ENCODE assay signal across 14 cellular contexts in the genomic region with DNA sequence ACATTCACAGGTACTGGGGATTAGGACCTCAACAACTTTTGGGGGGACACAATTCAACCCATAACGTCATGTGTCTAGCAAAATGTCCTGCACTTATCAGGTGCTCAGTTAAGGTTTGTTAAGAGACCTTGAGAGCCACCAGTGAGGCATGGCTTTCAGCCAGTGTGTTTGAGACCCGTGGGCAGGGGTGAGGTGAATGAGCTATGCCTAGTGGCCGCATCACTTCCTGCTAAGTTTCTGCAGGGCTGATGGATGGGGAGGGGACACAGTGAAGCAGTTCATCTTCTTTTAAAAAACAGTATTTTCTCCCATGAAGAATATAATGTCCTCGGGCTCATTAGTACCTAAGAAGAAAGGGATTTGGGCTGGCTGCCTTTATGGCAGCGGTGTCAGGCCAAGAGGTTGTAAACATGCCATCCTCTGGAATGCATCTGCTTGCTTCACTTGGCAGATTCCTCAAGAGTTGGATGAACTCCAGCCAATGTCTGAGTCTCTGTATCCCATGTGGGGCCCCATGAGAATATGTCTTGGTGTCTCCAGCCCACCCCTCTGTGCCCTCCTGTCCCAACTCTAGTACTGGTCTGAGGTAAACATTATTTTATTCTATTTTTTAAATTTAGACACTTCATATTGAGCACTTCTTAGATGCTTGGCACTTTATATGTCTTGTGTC.
DNase-seq lines count a peak whose midpoint lies in the region; ATAC-seq and TF ChIP-seq lines count a peak whose summit lies in the region.
"Had no signal": no experiment of that assay in that cellular context is flagged by ENCODE, and none has a peak within 500 bp of the region (broad histone marks: within the 10 kb centered on the region; RNA-seq: fewer than 3 reads in every experiment).

No MANE protein-coding gene starts in this region.

- no peaks in the 10 kb centered on the region for H3K9me3 Mint-ChIP-seq in HFFc6
- H3K9me3 Mint-ChIP-seq in effector memory CD8-positive, alpha-beta T cell = no peaks in the 10 kb centered on the region

- no peak overlapping the region for H2BK5ac ChIP-seq in trophoblast cell (ENCODE audit: low read depth, low read length, poor library complexity)

- peaks cover 24% of the 10 kb centered on the region for H3K9me3 ChIP-seq in BLaER1
- H3K9me3 ChIP-seq in trophoblast cell (ENCODE audit: insufficient read depth, low read depth, low read length) = no peaks in the 10 kb centered on the region

- H3K27me3 ChIP-seq in BLaER1 (no peaks in the 10 kb centered on the region), trophoblast cell (ENCODE audit: insufficient read depth, low read length) (no peaks in the 10 kb centered on the region)

- no peak overlapping the region for H3K27ac Mint-ChIP-seq in HFFc6
- H3K27ac Mint-ChIP-seq in effector memory CD8-positive, alpha-beta T cell = no peak overlapping the region
- H3K27ac Mint-ChIP-seq: activated CD8-positive, alpha-beta memory T cell treated with anti-CD3 and anti-CD28 coated beads, Interleukin-2, amount 10 ng/mL, durations not matched to agents 7 days and 5 days had no signal

- H3K4me1 Mint-ChIP-seq in HFFc6 (ENCODE audit: low read depth) = peaks cover 14% of the 10 kb centered on the region
- no peaks in the 10 kb centered on the region for H3K4me1 Mint-ChIP-seq in effector memory CD8-positive, alpha-beta T cell (ENCODE audit: low read depth in 2 of 2)

- peaks cover 55% of the 10 kb centered on the region for H3K4me1 ChIP-seq in BLaER1
- peaks cover 4 to 6% of the 10 kb centered on the region in 2 experiments for H3K4me1 ChIP-seq in trophoblast cell (ENCODE audit: control insufficient read depth in 1 of 2, insufficient read depth in 2 of 2, low read length in 2 of 2)

- peak overlapping the region; percentile 40 for H3K14ac ChIP-seq in trophoblast cell (ENCODE audit: low read length)

- H3K18ac ChIP-seq in trophoblast cell (ENCODE audit: low read length) = peak overlapping the region; percentile 77

- no peaks in the 10 kb centered on the region for H4K20me1 ChIP-seq in BLaER1

- H3K27ac ChIP-seq in BLaER1 (peak overlapping the region; percentile 32), trophoblast cell (ENCODE audit: low read depth, low read length) (no peak overlapping the region)

- H3K36me3 ChIP-seq in BLaER1 (no peaks in the 10 kb centered on the region), trophoblast cell (ENCODE audit: control insufficient read depth in 1 of 2, insufficient read depth in 2 of 2, low read length in 2 of 2) (peaks cover 0 to 3% of the 10 kb centered on the region in 2 experiments)

- DNase-seq in HFFc6 = peak; percentile 12
- peak; percentile 66 for DNase-seq in amniotic epithelial cell (ENCODE audit: low read depth)
- DNase-seq in trophoblast cell = no peak
- DNase-seq in effector memory CD8-positive, alpha-beta T cell = no peak
- DNase-seq: activated CD8-positive, alpha-beta memory T cell treated with anti-CD3 and anti-CD28 coated beads, Interleukin-2, amount 10 ng/mL, durations not matched to agents 7 days and 5 days; activated gamma-delta T cell; aorta; GF-D8; left colon; stimulated activated CD4-positive, alpha-beta T cell treated with anti-CD3 and anti-CD28 coated beads, Interleukin-2, amount 100 ng/mL, for 24 hours had no signal

- H2BK12ac ChIP-seq in trophoblast cell (ENCODE audit: low read length) = peak overlapping the region; percentile 82

- no peaks in the 10 kb centered on the region for H3K36me3 Mint-ChIP-seq in HFFc6 (ENCODE audit: low read depth)
- H3K36me3 Mint-ChIP-seq in effector memory CD8-positive, alpha-beta T cell (ENCODE audit: insufficient read depth) = no peaks in the 10 kb centered on the region

- WGBS in trophoblast cell (ENCODE audit: extremely low coverage, insufficient coverage, insufficient read length) = no CpG with 5 or more reads among the region's 5 CpGs

- peak overlapping the region; percentile 9 for H3K4ac ChIP-seq in trophoblast cell (ENCODE audit: low read depth, low read length)

- H3K23ac ChIP-seq in trophoblast cell (ENCODE audit: low read length) = no peak overlapping the region

- no peak overlapping the region for H4K12ac ChIP-seq in trophoblast cell (ENCODE audit: low read depth, low read length)

- H3K4me2 ChIP-seq in BLaER1 (peak overlapping the region; percentile 69), trophoblast cell (ENCODE audit: low read length) (no peak overlapping the region)

- no peaks in the 10 kb centered on the region for H3K79me2 ChIP-seq in trophoblast cell (ENCODE audit: control insufficient read depth, insufficient read depth, low read length, poor library complexity)

- TF ChIP-seq CTCF in HFFc6 (IDR thresholded peaks at IDR 0.05) = no peak

- no peak for ATAC-seq in GM21390 (IDR thresholded peaks at IDR 0.05; ENCODE audit: unreplicated experiment)
- ATAC-seq in HG03175 (IDR thresholded peaks at IDR 0.05; ENCODE audit: unreplicated experiment) = no peak
- ATAC-seq in effector memory CD8-positive, alpha-beta T cell (replicated peaks) = no peak
- ATAC-seq: activated CD8-positive, alpha-beta memory T cell treated with anti-CD3 and anti-CD28 coated beads, Interleukin-2, amount 10 ng/mL, durations not matched to agents 7 days and 5 days; left colon; Right ventricle myocardium inferior had no signal

- no peaks in the 10 kb centered on the region; the same call in 1 of the 2 replicates for H3K27me3 Mint-ChIP-seq in HFFc6 (ENCODE audit: insufficient read depth)
- H3K27me3 Mint-ChIP-seq in effector memory CD8-positive, alpha-beta T cell = peaks cover 0 to 2% of the 10 kb centered on the region in 2 donors
- H3K27me3 Mint-ChIP-seq: activated CD8-positive, alpha-beta memory T cell treated with anti-CD3 and anti-CD28 coated beads, Interleukin-2, amount 10 ng/mL, durations not matched to agents 7 days and 5 days had no signal

- peak overlapping the region; percentile 68 for H4K91ac ChIP-seq in trophoblast cell (ENCODE audit: low read depth, low read length)

- H3K4me3 ChIP-seq in BLaER1 (no peak overlapping the region), trophoblast cell (ENCODE audit: low read depth, low read length) (no peak overlapping the region)

- H3K79me1 ChIP-seq in trophoblast cell (ENCODE audit: low read length) = peaks cover 6% of the 10 kb centered on the region

- H2AK5ac ChIP-seq in trophoblast cell (ENCODE audit: low read length) = peak overlapping the region; percentile 92

- no peak overlapping the region for H2AFZ ChIP-seq in trophoblast cell (ENCODE audit: insufficient read depth, low read length, poor library complexity)

- H2BK120ac ChIP-seq in trophoblast cell (ENCODE audit: insufficient read depth, low read length, poor library complexity) = peak overlapping the region; percentile 49

- H4K8ac ChIP-seq in trophoblast cell (ENCODE audit: low read depth, low read length) = peak overlapping the region; percentile 6

- no peak overlapping the region for H3K9ac ChIP-seq in BLaER1
- no peak overlapping the region for H3K9ac ChIP-seq in trophoblast cell (ENCODE audit: low read length)

- no peak overlapping the region for H3K4me3 Mint-ChIP-seq in HFFc6
- H3K4me3 Mint-ChIP-seq in effector memory CD8-positive, alpha-beta T cell = no peak overlapping the region
- H3K4me3 Mint-ChIP-seq: activated CD8-positive, alpha-beta memory T cell treated with anti-CD3 and anti-CD28 coated beads, Interleukin-2, amount 10 ng/mL, durations not matched to agents 7 days and 5 days had no signal

Comparison
In these comparisons a context has a peak if more than half of its experiments do, and no peak if none do; other contexts are left out.
1. DNase-seq: peak in HFFc6 (single experiment) and amniotic epithelial cell (single experiment); none in trophoblast cell (0 of 2) and effector memory CD8-positive, alpha-beta T cell (0 of 3).